Comparison of ENCODE assay signal across 10 cellular contexts in genomic region chr11:22521226-22521625, GRCh38.
DNase-seq lines count a peak whose midpoint lies in the region; ATAC-seq, FAIRE-seq and TF ChIP-seq lines count a peak whose summit lies in the region.
"Had no signal": no experiment of that assay in that cellular context is flagged by ENCODE, and none has a peak within 500 bp of the region (broad histone marks: within the 10 kb centered on the region; RNA-seq: fewer than 3 reads in every experiment).

No MANE protein-coding gene starts in this region.

- no peaks in the 10 kb centered on the region for H3K4me1 ChIP-seq in endothelial cell of umbilical vein (ENCODE audit: control insufficient read depth, extremely low read depth, insufficient read depth, low read length)

- H4K20me1 ChIP-seq in endothelial cell of umbilical vein (replicated peaks; ENCODE audit: control insufficient read depth, extremely low read depth, insufficient read depth, low read length), result no peaks in the 10 kb centered on the region

- intact Hi-C loops in endothelial cell of umbilical vein (cut with micrococcal nuclease), result no loop called here

- DNase-seq in COLO829 (ENCODE audit: low spot score) (peak; percentile 34), HT1080 (ENCODE audit: low read depth) (peak; percentile 76), endothelial cell of umbilical vein (ENCODE audit: low read depth, low spot score) (no peak), NOMO-1 treated with DMSO at 0.1 percent for 48 hours (lab: John Stamatoyannopoulos, UW; ENCODE audit: unreplicated experiment) (no peak), inferior parietal cortex (ENCODE audit: extremely low spot score) (no peak)
- no peak for DNase-seq in activated effector memory CD4-positive, alpha-beta T cell treated with anti-CD3 and anti-CD28 coated beads, Interleukin-2, amount 50 U/mL, for 16 hours
- DNase-seq in activated CD4-positive, alpha-beta T cell treated with anti-CD3 and anti-CD28 coated beads, Interleukin-2, amount 50 U/mL, for 1 hour, result no peak
- DNase-seq: CD8-positive, alpha-beta memory T cell; hypothalamus had no signal

- H3K79me2 ChIP-seq in endothelial cell of umbilical vein (ENCODE audit: control insufficient read depth, insufficient read depth, low read length), result no peaks in the 10 kb centered on the region

- no peaks in the 10 kb centered on the region for H3K9me1 ChIP-seq in endothelial cell of umbilical vein (replicated peaks; ENCODE audit: control insufficient read depth, extremely low read depth, insufficient read depth, low read length)

- no peaks in the 10 kb centered on the region for H3K9me3 ChIP-seq in endothelial cell of umbilical vein (replicated peaks; ENCODE audit: control insufficient read depth, insufficient read depth, low read length)

- H3K27ac ChIP-seq in endothelial cell of umbilical vein (ENCODE audit: insufficient read depth, low read depth, low read length), result no peak overlapping the region

- no peak for TF ChIP-seq POLR2A in endothelial cell of umbilical vein (IDR thresholded peaks at IDR 0.05; ENCODE audit: low read depth, low read length)

- no peak for TF ChIP-seq CTCF in endothelial cell of umbilical vein (IDR thresholded peaks at IDR 0.05; ENCODE audit: extremely low read depth in 1 of 2, insufficient read depth in 1 of 2, low read depth in 1 of 2, low read length in 2 of 2)

- no TSS peak for BruUV-seq in endothelial cell of umbilical vein (replicated peaks; lab: Mats Ljungman, UMichigan)

- H2AFZ ChIP-seq in endothelial cell of umbilical vein (ENCODE audit: low read depth, low read length), result no peak overlapping the region

- no peak overlapping the region for H3K4me3 ChIP-seq in endothelial cell of umbilical vein (replicated peaks in 1 of 3; ENCODE audit: insufficient read depth in 1 of 3, low read depth in 1 of 3, low read length in 3 of 3)

- H3K4me2 ChIP-seq in endothelial cell of umbilical vein (ENCODE audit: insufficient read depth, low read length), result no peak overlapping the region

- no peak for FAIRE-seq in endothelial cell of umbilical vein (lab: Jason Lieb, UNC)

- no peak overlapping the region for H3K9ac ChIP-seq in endothelial cell of umbilical vein (replicated peaks; ENCODE audit: extremely low read depth, insufficient read depth, low read length)

- H3K27me3 ChIP-seq in endothelial cell of umbilical vein (ENCODE audit: control insufficient read depth in 2 of 2, insufficient read depth in 2 of 2, low read length in 2 of 2), result no peaks in the 10 kb centered on the region

- ATAC-seq in GM19463 (IDR thresholded peaks at IDR 0.05; ENCODE audit: unreplicated experiment), result peak; percentile 73

- no peaks in the 10 kb centered on the region for H3K36me3 ChIP-seq in endothelial cell of umbilical vein (ENCODE audit: control insufficient read depth in 2 of 2, extremely low read depth in 1 of 2, insufficient read depth in 2 of 2, low read length in 2 of 2)

- POLR2A ChIA-PET in endothelial cell of umbilical vein (lab: Charles Lee), result no interaction called here

- CTCF ChIA-PET in endothelial cell of umbilical vein (lab: Charles Lee), result no interaction called here

- dilution Hi-C loops in endothelial cell of umbilical vein (cut with MboI; ENCODE audit: extremely low pct_ligation_motif_present, low sequenced_read_pairs), result no loop called here

TF ChIP-seq in endothelial cell of umbilical vein, 7 proteins besides CTCF, POLR2A, EP300 and RAD21:
- TF ChIP-seq POLR2AphosphoS5 (IDR thresholded peaks at IDR 0.05; ENCODE audit: insufficient read depth, low read depth, low read length) (no peak), MAX (IDR thresholded peaks at IDR 0.05; ENCODE audit: insufficient read depth, insufficient read length) (no peak), JUN (IDR thresholded peaks at IDR 0.05; ENCODE audit: borderline replicate concordance, insufficient read depth, insufficient read length, low read depth) (peak; percentile 6), EZH2 (IDR thresholded peaks at IDR 0.05; ENCODE audit: borderline replicate concordance, low read depth, low read length, severe bottlenecking) (no peak), FOS (IDR thresholded peaks at IDR 0.05; ENCODE audit: borderline replicate concordance, insufficient read depth, low read length) (no peak), GATA2 (IDR thresholded peaks at IDR 0.05; ENCODE audit: insufficient read depth, insufficient read length, low read depth, low read length) (no peak)

Comparison
In these comparisons a context has a peak if more than half of its experiments do, and no peak if none do; other contexts are left out.
1. DNase-seq: peak in COLO829 (single experiment) and HT1080 (single experiment); none in endothelial cell of umbilical vein (single experiment), activated effector memory CD4-positive, alpha-beta T cell treated with anti-CD3 and anti-CD28 coated beads, Interleukin-2, amount 50 U/mL, for 16 hours (single experiment), NOMO-1 treated with DMSO at 0.1 percent for 48 hours (single experiment), activated CD4-positive, alpha-beta T cell treated with anti-CD3 and anti-CD28 coated beads, Interleukin-2, amount 50 U/mL, for 1 hour (single experiment) and inferior parietal cortex (single experiment).